ENCODE assay signal across 8 cellular contexts in genomic region chr22:21000215-21000986, GRCh38. TPM values are rescaled to one million over a fixed set of nuclear protein-coding genes. Genes with fewer than 3 reads are reported as not detected.
DNase-seq lines count a peak whose midpoint lies in the region; ATAC-seq and TF ChIP-seq lines count a peak whose summit lies in the region.

No MANE protein-coding gene starts in this region.

- TF ChIP-seq CTCF in tibial nerve (IDR thresholded peaks at IDR 0.05): no peak

- peaks cover 39% of the 10 kb centered on the region for H3K4me1 Mint-ChIP-seq in activated naive CD4-positive, alpha-beta T cell treated with anti-CD3 and anti-CD28 coated beads, Interleukin-2, amount 10 ng/mL, durations not matched to agents 7 days and 5 days
- peaks cover 8% of the 10 kb centered on the region for H3K4me1 Mint-ChIP-seq in activated T-helper 1 cell treated with anti-CD3 and anti-CD28 coated beads, Interleukin-12 subunit alpha, Interleukin-12 subunit beta, Interleukin-2, Interleukin-4 antibody, amounts not matched to agents 30 ng/mL and 10 ng/mL and 1 ng/mL, durations not matched to agents 14 hours and 24 hours and 36 hours (ENCODE audit: low read depth)

- CTCF ChIA-PET in activated naive CD4-positive, alpha-beta T cell treated with anti-CD3 and anti-CD28 coated beads, Interleukin-2, amount 10 ng/mL, durations not matched to agents 7 days and 5 days (lab: Charles Lee): interaction anchor here (1.0 to 2.8 kb wide), 3 partner anchors 14 to 114 kb away, joined by 4 to 8 read pairs (median 4); partner anchors contain the start of gene LZTR1

- no peaks in the 10 kb centered on the region for H3K9me3 Mint-ChIP-seq in activated naive CD4-positive, alpha-beta T cell treated with anti-CD3 and anti-CD28 coated beads, Interleukin-2, amount 10 ng/mL, durations not matched to agents 7 days and 5 days
- no peaks in the 10 kb centered on the region for H3K9me3 Mint-ChIP-seq in activated T-helper 1 cell treated with anti-CD3 and anti-CD28 coated beads, Interleukin-12 subunit alpha, Interleukin-12 subunit beta, Interleukin-2, Interleukin-4 antibody, amounts not matched to agents 30 ng/mL and 10 ng/mL and 1 ng/mL, durations not matched to agents 14 hours and 24 hours and 36 hours

- H3K36me3 ChIP-seq in tibial nerve: peaks cover 0 to 53% (median 9%) of the 10 kb centered on the region in 3 donors

- WGBS in tibial nerve, 2 donors: 53 to 56% methylated on average over 20 of the region's 21 CpGs

- H3K4me3 ChIP-seq in tibial nerve: peak overlapping the region; percentile 59 to 90 (median 84)

- no peak for DNase-seq in activated naive CD4-positive, alpha-beta T cell treated with anti-CD3 and anti-CD28 coated beads, Interleukin-2, amount 10 ng/mL, durations not matched to agents 7 days and 5 days
- DNase-seq in activated naive CD4-positive, alpha-beta T cell (lab: John Stamatoyannopoulos, UW): no peak
- DNase-seq in activated T-helper 1 cell treated with anti-CD3 and anti-CD28 coated beads, Interleukin-12 subunit alpha, Interleukin-12 subunit beta, Interleukin-2, Interleukin-4 antibody, amounts not matched to agents 30 ng/mL and 10 ng/mL and 1 ng/mL, durations not matched to agents 14 hours and 24 hours and 36 hours (ENCODE audit: low spot score): no peak
- no peak for DNase-seq in tibial nerve (ENCODE audit: low spot score in 2 of 2)
- DNase-seq in midbrain (lab: John Stamatoyannopoulos, UW): no peak
- DNase-seq in NK-92 treated with Interleukin-12 subunit alpha and Interleukin-12 subunit beta, amount 100 ng/mL, for 24 hours (lab: John Stamatoyannopoulos, UW): no peak

- H3K36me3 Mint-ChIP-seq in activated naive CD4-positive, alpha-beta T cell treated with anti-CD3 and anti-CD28 coated beads, Interleukin-2, amount 10 ng/mL, durations not matched to agents 7 days and 5 days: peaks cover 16% of the 10 kb centered on the region
- peaks cover 8% of the 10 kb centered on the region for H3K36me3 Mint-ChIP-seq in activated T-helper 1 cell treated with anti-CD3 and anti-CD28 coated beads, Interleukin-12 subunit alpha, Interleukin-12 subunit beta, Interleukin-2, Interleukin-4 antibody, amounts not matched to agents 30 ng/mL and 10 ng/mL and 1 ng/mL, durations not matched to agents 14 hours and 24 hours and 36 hours (ENCODE audit: low read depth)

- TF ChIP-seq POLR2A in tibial nerve (IDR thresholded peaks at IDR 0.05): no peak

- peak overlapping the region; percentile 94 for H3K4me3 Mint-ChIP-seq in activated naive CD4-positive, alpha-beta T cell treated with anti-CD3 and anti-CD28 coated beads, Interleukin-2, amount 10 ng/mL, durations not matched to agents 7 days and 5 days
- H3K4me3 Mint-ChIP-seq in activated T-helper 1 cell treated with anti-CD3 and anti-CD28 coated beads, Interleukin-12 subunit alpha, Interleukin-12 subunit beta, Interleukin-2, Interleukin-4 antibody, amounts not matched to agents 30 ng/mL and 10 ng/mL and 1 ng/mL, durations not matched to agents 14 hours and 24 hours and 36 hours: peak overlapping the region; percentile 89

- H3K27me3 Mint-ChIP-seq in activated naive CD4-positive, alpha-beta T cell treated with anti-CD3 and anti-CD28 coated beads, Interleukin-2, amount 10 ng/mL, durations not matched to agents 7 days and 5 days: no peaks in the 10 kb centered on the region
- H3K27me3 Mint-ChIP-seq in activated T-helper 1 cell treated with anti-CD3 and anti-CD28 coated beads, Interleukin-12 subunit alpha, Interleukin-12 subunit beta, Interleukin-2, Interleukin-4 antibody, amounts not matched to agents 30 ng/mL and 10 ng/mL and 1 ng/mL, durations not matched to agents 14 hours and 24 hours and 36 hours (ENCODE audit: insufficient read depth): no peaks in the 10 kb centered on the region

- peak overlapping the region; percentile 97 for H3K27ac ChIP-seq in layer of hippocampus (ENCODE audit: low read depth, low read length)
- H3K27ac ChIP-seq in tibial nerve: peak overlapping the region in 3 of 4 donors; percentile 97 to 99 (median 99)

- no peak for TF ChIP-seq EP300 in tibial nerve (IDR thresholded peaks at IDR 0.05)

- H3K27ac Mint-ChIP-seq in activated naive CD4-positive, alpha-beta T cell treated with anti-CD3 and anti-CD28 coated beads, Interleukin-2, amount 10 ng/mL, durations not matched to agents 7 days and 5 days: peak overlapping the region; percentile 96
- peak overlapping the region; percentile 52 for H3K27ac Mint-ChIP-seq in activated T-helper 1 cell treated with anti-CD3 and anti-CD28 coated beads, Interleukin-12 subunit alpha, Interleukin-12 subunit beta, Interleukin-2, Interleukin-4 antibody, amounts not matched to agents 30 ng/mL and 10 ng/mL and 1 ng/mL, durations not matched to agents 14 hours and 24 hours and 36 hours

- intact Hi-C loops in activated T-helper 1 cell treated with anti-CD3 and anti-CD28 coated beads, Interleukin-12 subunit alpha, Interleukin-12 subunit beta, Interleukin-2, Interleukin-4 antibody, amounts not matched to agents 30 ng/mL and 10 ng/mL and 1 ng/mL, durations not matched to agents 14 hours and 24 hours and 36 hours (cut with micrococcal nuclease): loop anchor here (5.0 to 10.0 kb wide), 5 partner anchors 38 to 886 kb away; partner anchors contain the start of genes DGCR6L, MED15, RANBP1 and SDF2L1

- no peak for ATAC-seq in HG03571 (IDR thresholded peaks at IDR 0.05; ENCODE audit: unreplicated experiment)

- H3K27me3 ChIP-seq in layer of hippocampus (ENCODE audit: control insufficient read depth, insufficient read depth, low read length) (no peaks in the 10 kb centered on the region), tibial nerve (no peaks in the 10 kb centered on the region)

- H3K4me1 ChIP-seq in tibial nerve: peaks cover 0 to 42% (median 30%) of the 10 kb centered on the region in 4 donors

- no peaks in the 10 kb centered on the region for H3K9me3 ChIP-seq in tibial nerve

RNA-seq across cellular contexts. Expression of gene THAP7, which starts 1.5 kb away (rescaled TPM):
- total RNA-seq in activated T-helper 1 cell treated with anti-CD3 and anti-CD28 coated beads, Interleukin-12 subunit alpha, Interleukin-12 subunit beta, Interleukin-2, Interleukin-4 antibody, amounts not matched to agents 30 ng/mL and 10 ng/mL and 1 ng/mL, durations not matched to agents 14 hours and 24 hours and 36 hours: 35.1 and 36.8 TPM in 2 replicates
- total RNA-seq in tibial nerve: 10 to 100 TPM; 46.9 to 71.8 (median 49.3) TPM

RNA-seq across cellular contexts. Expression of gene P2RX6, which starts 14.6 kb away (rescaled TPM):
- total RNA-seq in activated T-helper 1 cell treated with anti-CD3 and anti-CD28 coated beads, Interleukin-12 subunit alpha, Interleukin-12 subunit beta, Interleukin-2, Interleukin-4 antibody, amounts not matched to agents 30 ng/mL and 10 ng/mL and 1 ng/mL, durations not matched to agents 14 hours and 24 hours and 36 hours: 0.18 and 0.22 TPM in 2 replicates
- 1 to 10 TPM in 1 of 4 donors, under 1 TPM in 3; 0.63 to 3.3 (median 0.78) TPM for total RNA-seq in tibial nerve

RNA-seq across cellular contexts. Expression of gene LZTR1, which starts 18.3 kb away (rescaled TPM):
- 81.9 and 87.5 TPM in 2 replicates for total RNA-seq in activated T-helper 1 cell treated with anti-CD3 and anti-CD28 coated beads, Interleukin-12 subunit alpha, Interleukin-12 subunit beta, Interleukin-2, Interleukin-4 antibody, amounts not matched to agents 30 ng/mL and 10 ng/mL and 1 ng/mL, durations not matched to agents 14 hours and 24 hours and 36 hours
- total RNA-seq in tibial nerve: 100 to 1,000 TPM in 1 of 4 donors, 10 to 100 TPM in 3; 59.8 to 127 (median 66.5) TPM

RNA-seq across cellular contexts. Expression of gene SLC7A4, which starts 32.0 kb away (rescaled TPM):
- not detected in 2 replicates for total RNA-seq in activated T-helper 1 cell treated with anti-CD3 and anti-CD28 coated beads, Interleukin-12 subunit alpha, Interleukin-12 subunit beta, Interleukin-2, Interleukin-4 antibody, amounts not matched to agents 30 ng/mL and 10 ng/mL and 1 ng/mL, durations not matched to agents 14 hours and 24 hours and 36 hours
- 1 to 10 TPM in 1 of 4 donors, under 1 TPM in 1, not detected in 2; 0.22 to 1.3 TPM for total RNA-seq in tibial nerve

RNA-seq across cellular contexts. Expression of gene AIFM3, which starts 33.3 kb away (rescaled TPM):
- 0.88 and 0.93 TPM in 2 replicates for total RNA-seq in activated T-helper 1 cell treated with anti-CD3 and anti-CD28 coated beads, Interleukin-12 subunit alpha, Interleukin-12 subunit beta, Interleukin-2, Interleukin-4 antibody, amounts not matched to agents 30 ng/mL and 10 ng/mL and 1 ng/mL, durations not matched to agents 14 hours and 24 hours and 36 hours
- total RNA-seq in tibial nerve: 1 to 10 TPM in 3 of 4 donors, under 1 TPM in 1; 0.59 to 3.1 (median 1.8) TPM
